21 cellular contexts compared by ENCODE assay signal in the genomic region with DNA sequence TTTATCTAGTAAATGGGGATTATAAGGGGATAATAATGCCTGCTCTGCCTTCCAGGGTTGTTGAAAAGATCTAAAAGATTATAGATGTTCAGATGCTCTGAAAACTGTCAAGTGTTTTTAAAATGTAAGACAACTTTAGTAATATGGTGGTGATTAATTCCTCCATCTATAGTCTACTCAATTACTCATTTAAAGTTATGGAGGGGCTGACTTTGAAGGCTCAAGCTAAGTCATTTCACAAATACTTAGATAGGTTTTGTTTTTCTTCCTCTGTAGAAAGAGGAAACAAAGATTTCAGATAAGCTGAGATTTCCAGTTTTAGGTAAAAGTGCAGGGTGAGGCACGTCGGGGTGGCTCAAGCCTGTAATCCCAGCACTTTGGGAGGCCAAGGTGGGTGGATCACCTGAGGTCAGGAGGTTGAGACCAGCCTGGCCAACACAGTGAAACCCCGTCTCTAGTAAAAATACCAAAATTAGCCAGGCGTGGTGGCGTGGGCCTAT.
"Had no signal": no experiment of that assay in that cellular context is flagged by ENCODE, and none has a peak within 500 bp of the region (broad histone marks: within the 10 kb centered on the region; RNA-seq: fewer than 3 reads in every experiment).

No MANE protein-coding gene starts in this region.

- H3K4me3 Mint-ChIP-seq: stimulated activated naive CD8-positive, alpha-beta T cell treated with anti-CD3 and anti-CD28 coated beads, Interleukin-15, Interleukin-2, amounts not matched to agents 100 ng/mL and 50 ng/mL, for 24 hours had no signal

- H3K36me3 Mint-ChIP-seq: activated naive CD4-positive, alpha-beta T cell treated with anti-CD3 and anti-CD28 coated beads, Interleukin-2, amount 50 U/mL, for 72 hours had no signal

- H3K4me1 ChIP-seq: adrenal gland, breast epithelium, gastroesophageal sphincter, heart left ventricle, left ventricle myocardium inferior, prostate gland, right atrium auricular region, transverse colon, vagina had no signal

- H3K9me3 Mint-ChIP-seq: stimulated activated naive CD8-positive, alpha-beta T cell treated with anti-CD3 and anti-CD28 coated beads, Interleukin-15, Interleukin-2, amounts not matched to agents 100 ng/mL and 50 ng/mL, for 24 hours had no signal

- DNase-seq: activated CD8-positive, alpha-beta memory T cell treated with anti-CD3 and anti-CD28 coated beads for 24 hours; activated CD8-positive, alpha-beta memory T cell treated with anti-CD3 and anti-CD28 coated beads, Interleukin-2, amount 50 U/mL, for 48 hours; activated gamma-delta T cell treated with Interleukin-2 at 50 U/mL for 16 hours; adrenal gland; heart left ventricle; kidney glomerular epithelial cell; left ventricle myocardium inferior; mammary epithelial cell; T-helper 9 cell; transverse colon had no signal

- H3K27ac Mint-ChIP-seq: activated naive CD4-positive, alpha-beta T cell treated with anti-CD3 and anti-CD28 coated beads, Interleukin-2, amount 50 U/mL, for 72 hours; stimulated activated naive CD8-positive, alpha-beta T cell treated with anti-CD3 and anti-CD28 coated beads, Interleukin-15, Interleukin-2, amounts not matched to agents 100 ng/mL and 50 ng/mL, for 24 hours had no signal

- H3K4me3 ChIP-seq: adrenal gland, breast epithelium, coronary artery, gastroesophageal sphincter, heart left ventricle, left ventricle myocardium inferior, prostate gland, right atrium auricular region, skin epidermis, transverse colon, vagina had no signal

- H3K27ac ChIP-seq: adrenal gland, breast epithelium, coronary artery, gastroesophageal sphincter, heart left ventricle, left ventricle myocardium inferior, prostate gland, right atrium auricular region, skin epidermis, transverse colon, vagina had no signal

- FAIRE-seq: astrocyte had no signal

- H3K9me3 ChIP-seq: adrenal gland, breast epithelium, gastroesophageal sphincter, heart left ventricle, left ventricle myocardium inferior, prostate gland, right atrium auricular region, transverse colon, vagina had no signal

- H3K27me3 Mint-ChIP-seq: stimulated activated naive CD8-positive, alpha-beta T cell treated with anti-CD3 and anti-CD28 coated beads, Interleukin-15, Interleukin-2, amounts not matched to agents 100 ng/mL and 50 ng/mL, for 24 hours had no signal

- ATAC-seq: esophagus mucosa, gastroesophageal sphincter, heart left ventricle had no signal

- H3K36me3 ChIP-seq: adrenal gland, breast epithelium, gastroesophageal sphincter, heart left ventricle, left ventricle myocardium inferior, prostate gland, right atrium auricular region, transverse colon, vagina had no signal

- H3K27me3 ChIP-seq: adrenal gland, breast epithelium, gastroesophageal sphincter, heart left ventricle, right atrium auricular region, transverse colon, vagina had no signal
